ENCODE assay signal across 1 cellular context in genomic region chr11:74682731-74683278, GRCh38.
TF ChIP-seq lines count a peak whose summit lies in the region.

No MANE protein-coding gene starts in this region.

TF ChIP-seq in SK-N-SH treated with all-trans-retinoic acid at 6 μM for 48 hours, 23 proteins besides CTCF, POLR2A, EP300 and RAD21:
- TF ChIP-seq CREB5 (CRISPR knock-in tag; IDR thresholded peaks at IDR 0.05; ENCODE audit: low read depth) = no peak
